ENCODE assay signal across 8 cellular contexts in genomic region chr3:16399473-16399872, GRCh38.
DNase-seq lines count a peak whose midpoint lies in the region; ATAC-seq and TF ChIP-seq lines count a peak whose summit lies in the region.

No MANE protein-coding gene starts in this region.

- peaks cover 4 to 38% (median 22%) of the 10 kb centered on the region in 3 donors for H3K4me1 ChIP-seq in esophagus squamous epithelium
- peaks cover 15% of the 10 kb centered on the region for H3K4me1 ChIP-seq in ovary (ENCODE audit: insufficient read depth)

- H3K27ac Mint-ChIP-seq in activated T-cell treated with anti-CD3 and anti-CD28 coated beads, Interleukin-2, amount 50 U/mL, for 24 hours, result peak overlapping the region; percentile 9

- no peaks in the 10 kb centered on the region for H3K27me3 Mint-ChIP-seq in activated T-cell treated with anti-CD3 and anti-CD28 coated beads, Interleukin-2, amount 50 U/mL, for 24 hours

- no peaks in the 10 kb centered on the region for H3K27me3 ChIP-seq in esophagus squamous epithelium
- no peaks in the 10 kb centered on the region for H3K27me3 ChIP-seq in ovary

- TF ChIP-seq POLR2A in esophagus squamous epithelium (IDR thresholded peaks at IDR 0.05), result no peak
- no peak for TF ChIP-seq POLR2A in ovary (IDR thresholded peaks at IDR 0.05)

- H3K4me3 ChIP-seq in esophagus squamous epithelium (no peak overlapping the region), ovary (no peak overlapping the region)

- peaks cover 80% of the 10 kb centered on the region for H3K36me3 Mint-ChIP-seq in activated T-cell treated with anti-CD3 and anti-CD28 coated beads, Interleukin-2, amount 50 U/mL, for 24 hours (ENCODE audit: low read depth)

- TF ChIP-seq CTCF in esophagus squamous epithelium (IDR thresholded peaks at IDR 0.05) (no peak), ovary (IDR thresholded peaks at IDR 0.05) (peak in 2 of 3 donors; percentile 20 to 30)

- no peak overlapping the region for H3K4me3 Mint-ChIP-seq in activated T-cell treated with anti-CD3 and anti-CD28 coated beads, Interleukin-2, amount 50 U/mL, for 24 hours

- H3K36me3 ChIP-seq in esophagus squamous epithelium (no peaks in the 10 kb centered on the region), ovary (no peaks in the 10 kb centered on the region)

- H3K9me3 Mint-ChIP-seq in activated T-cell treated with anti-CD3 and anti-CD28 coated beads, Interleukin-2, amount 50 U/mL, for 24 hours, result no peaks in the 10 kb centered on the region

- WGBS in esophagus squamous epithelium, 2 donors, result 54 to 59% methylated on average over 6 of the region's 6 CpGs
- 2 to 15% (median 9%) methylated on average over 6 of the region's 6 CpGs for WGBS in ovary, 3 donors

- peak overlapping the region in 3 of 4 donors; percentile 62 to 78 (median 71) for H3K27ac ChIP-seq in esophagus squamous epithelium
- peak overlapping the region; percentile 10 to 55 for H3K27ac ChIP-seq in ovary

- no peak for DNase-seq in activated T-cell treated with anti-CD3 and anti-CD28 coated beads, Interleukin-2, amount 50 U/mL, for 24 hours
- no peak for DNase-seq in activated T-cell treated with anti-CD3 and anti-CD28 coated beads for 4 hours
- peak; percentile 59 for DNase-seq in NCI-H82 treated with DMSO at 0.1 percent for 48 hours (lab: John Stamatoyannopoulos, UW; ENCODE audit: unreplicated experiment)
- no peak for DNase-seq in esophagus squamous epithelium (lab: John Stamatoyannopoulos, UW)
- DNase-seq in ovary, result peak; percentile 59 to 71 (median 63)
- DNase-seq in mesenteric fat pad (ENCODE audit: low spot score), result no peak
- DNase-seq in HPDE6-E6E7 (ENCODE audit: extremely low spot score), result no peak

- ATAC-seq in GM18520 (IDR thresholded peaks at IDR 0.05; ENCODE audit: unreplicated experiment), result no peak

- no peak for TF ChIP-seq EP300 in ovary (IDR thresholded peaks at IDR 0.05)

- no peaks in the 10 kb centered on the region for H3K9me3 ChIP-seq in esophagus squamous epithelium
- no peaks in the 10 kb centered on the region for H3K9me3 ChIP-seq in ovary

- intact Hi-C loops in esophagus squamous epithelium (cut with DNase I) (no loop called here), ovary (cut with DNase I) (loop anchor here in 1 of 4 donors (10.0 kb wide), 1 partner anchor 115 kb away; the partner anchor contains the start of gene RFTN1)

- H3K4me1 Mint-ChIP-seq in activated T-cell treated with anti-CD3 and anti-CD28 coated beads, Interleukin-2, amount 50 U/mL, for 24 hours (ENCODE audit: low read depth), result peaks cover 48% of the 10 kb centered on the region

Comparison
In these comparisons a context has a peak if more than half of its experiments do, and no peak if none do; other contexts are left out.
1. DNase-seq: peak in NCI-H82 treated with DMSO at 0.1 percent for 48 hours (single experiment) and ovary (5 of 5); none in activated T-cell treated with anti-CD3 and anti-CD28 coated beads, Interleukin-2, amount 50 U/mL, for 24 hours (single experiment), activated T-cell treated with anti-CD3 and anti-CD28 coated beads for 4 hours (single experiment), esophagus squamous epithelium (single experiment), mesenteric fat pad (single experiment) and HPDE6-E6E7 (single experiment).
2. CTCF ChIP-seq: peak in ovary (2 of 3); none in esophagus squamous epithelium (0 of 6).